11 cellular contexts compared by ENCODE assay signal in genomic region chr18:7028625-7029024, GRCh38.
"Had no signal": no experiment of that assay in that cellular context is flagged by ENCODE, and none has a peak within 500 bp of the region (broad histone marks: within the 10 kb centered on the region; RNA-seq: fewer than 3 reads in every experiment).

No MANE protein-coding gene starts in this region.

- H3K27ac Mint-ChIP-seq: GM23338, HFFc6 had no signal

- H3K4me1 ChIP-seq: HAP-1 had no signal

- DNase-seq: GM23248, GOT3, H7, H9, HCEC 1CT, HFFc6 had no signal

- H3K9ac ChIP-seq: GM23248 had no signal

- H3K9me3 ChIP-seq: HAP-1 had no signal

- ATAC-seq: GM23338, HCT116 had no signal

- H3K4me3 ChIP-seq: GM23248, GM23338, HAP-1 had no signal

- H2AFZ ChIP-seq: GM23248, GM23338 had no signal

- H3K4me3 Mint-ChIP-seq: GM23338, H9, HFFc6 had no signal

- H3K27ac ChIP-seq: GM23248 had no signal

- H3K4me1 Mint-ChIP-seq: GM23338, H9 had no signal

- H3K36me3 ChIP-seq: HAP-1 had no signal

- H3K9me3 Mint-ChIP-seq: GM23338, H9 had no signal

- H3K4me2 ChIP-seq: GM23338 had no signal

- FAIRE-seq: H1, H54 had no signal
